ENCODE assay signal across 21 cellular contexts in the genomic region with DNA sequence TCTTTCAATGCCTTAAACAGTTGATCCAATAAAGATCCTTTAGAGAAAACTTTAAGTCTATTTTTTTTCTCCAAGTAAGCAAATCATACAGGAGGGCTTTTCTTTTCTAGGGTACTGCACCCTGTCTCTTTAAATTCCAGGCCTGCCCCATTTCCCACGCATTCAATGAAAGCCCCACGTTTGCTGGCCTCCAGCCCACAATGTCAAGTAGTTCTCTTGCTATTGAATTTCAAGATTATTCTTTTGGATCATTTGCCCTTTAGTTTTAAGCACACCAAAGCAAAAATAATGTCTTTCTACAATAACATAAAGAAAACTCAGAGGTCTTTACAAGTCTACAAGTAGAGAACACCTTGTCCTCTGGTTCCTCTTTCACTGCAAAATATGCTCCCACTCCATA. TPM values are rescaled to one million over a fixed set of nuclear protein-coding genes. Genes with fewer than 3 reads are reported as not detected.
DNase-seq lines count a peak whose midpoint lies in the region; ATAC-seq and TF ChIP-seq lines count a peak whose summit lies in the region.
"Had no signal": no experiment of that assay in that cellular context is flagged by ENCODE, and none has a peak within 500 bp of the region (broad histone marks: within the 10 kb centered on the region; RNA-seq: fewer than 3 reads in every experiment).

No MANE protein-coding gene starts in this region.

- no peak overlapping the region for H3K9ac ChIP-seq in Loucy (ENCODE audit: low read depth, low read length, poor library complexity, severe bottlenecking)

- H3K27me3 Mint-ChIP-seq in activated CD8-positive, alpha-beta T cell treated with anti-CD3 and anti-CD28 coated beads for 36 hours: no peaks in the 10 kb centered on the region
- H3K27me3 Mint-ChIP-seq in activated CD8-positive, alpha-beta T cell treated with anti-CD3 and anti-CD28 coated beads, Interleukin-2, amount 10 ng/mL, durations not matched to agents 7 days and 5 days (ENCODE audit: low read depth): no peaks in the 10 kb centered on the region
- H3K27me3 Mint-ChIP-seq: activated CD4-positive, alpha-beta memory T cell treated with anti-CD3 and anti-CD28 coated beads, Interleukin-2, amount 10 ng/mL, durations not matched to agents 7 days and 5 days; T-cell had no signal

- H3K9me3 Mint-ChIP-seq in activated CD8-positive, alpha-beta T cell treated with anti-CD3 and anti-CD28 coated beads for 36 hours: no peaks in the 10 kb centered on the region
- H3K9me3 Mint-ChIP-seq in activated CD8-positive, alpha-beta T cell treated with anti-CD3 and anti-CD28 coated beads, Interleukin-2, amount 10 ng/mL, durations not matched to agents 7 days and 5 days (ENCODE audit: insufficient read depth): no peaks in the 10 kb centered on the region
- H3K9me3 Mint-ChIP-seq: activated CD4-positive, alpha-beta memory T cell treated with anti-CD3 and anti-CD28 coated beads, Interleukin-2, amount 10 ng/mL, durations not matched to agents 7 days and 5 days; activated T-helper 2 cell treated with anti-CD3 and anti-CD28 coated beads, Interferon-gamma antibody, Interleukin-2, Interleukin-4, amounts not matched to agents 10 μg/mL and 5 μg/mL and 100 μg/mL, durations not matched to agents 14 hours and 24 hours and 36 hours; HFFc6; T-cell had no signal

- H3K4me3 Mint-ChIP-seq in activated CD8-positive, alpha-beta T cell treated with anti-CD3 and anti-CD28 coated beads for 36 hours: no peak overlapping the region
- H3K4me3 Mint-ChIP-seq in activated CD8-positive, alpha-beta T cell treated with anti-CD3 and anti-CD28 coated beads, Interleukin-2, amount 10 ng/mL, durations not matched to agents 7 days and 5 days: no peak overlapping the region
- H3K4me3 Mint-ChIP-seq: activated CD4-positive, alpha-beta memory T cell treated with anti-CD3 and anti-CD28 coated beads, Interleukin-2, amount 10 ng/mL, durations not matched to agents 7 days and 5 days; HFFc6 had no signal

- no peak for TF ChIP-seq CTCF in activated CD8-positive, alpha-beta T cell treated with anti-CD3 and anti-CD28 coated beads for 36 hours (IDR thresholded peaks at IDR 0.05)
- TF ChIP-seq CTCF in Loucy (conservative IDR thresholded peaks at IDR 0.05; ENCODE audit: low read length): no peak
- TF ChIP-seq CTCF in esophagus muscularis mucosa (IDR thresholded peaks at IDR 0.05): no peak
- no peak for TF ChIP-seq CTCF in sigmoid colon (IDR thresholded peaks at IDR 0.05)
- TF ChIP-seq CTCF in GM10248 (IDR thresholded peaks at IDR 0.05; ENCODE audit: control extremely low read depth, extremely low read depth, low read depth, missing control alignments): no peak

- H3K79me2 ChIP-seq in Loucy (ENCODE audit: insufficient read depth, low read length): peaks cover 98% of the 10 kb centered on the region

- peak overlapping the region; percentile 76 for H3K4me2 ChIP-seq in Loucy (ENCODE audit: low read depth, low read length, poor library complexity, severe bottlenecking)

- H3K36me3 ChIP-seq in Loucy (ENCODE audit: insufficient read depth, low read length) (no peaks in the 10 kb centered on the region), esophagus muscularis mucosa (no peaks in the 10 kb centered on the region), sigmoid colon (no peaks in the 10 kb centered on the region)

- WGBS in esophagus muscularis mucosa: 32% methylated on average over 2 of the region's 2 CpGs
- 34 to 41% methylated on average over 2 of the region's 2 CpGs for WGBS in sigmoid colon, 2 donors

- peaks cover 74% of the 10 kb centered on the region for H4K20me1 ChIP-seq in Loucy (ENCODE audit: insufficient read depth, low read length, poor library complexity, severe bottlenecking)

- H3K4me3 ChIP-seq in Loucy (ENCODE audit: low read length, poor library complexity, severe bottlenecking) (peak overlapping the region; percentile 26), esophagus muscularis mucosa (no peak overlapping the region), sigmoid colon (peak overlapping the region in 1 of 4 donors; percentile 2)

- peaks cover 75% of the 10 kb centered on the region for H3K4me1 Mint-ChIP-seq in activated CD8-positive, alpha-beta T cell treated with anti-CD3 and anti-CD28 coated beads for 36 hours (ENCODE audit: low read depth)
- H3K4me1 Mint-ChIP-seq in activated CD8-positive, alpha-beta T cell treated with anti-CD3 and anti-CD28 coated beads, Interleukin-2, amount 10 ng/mL, durations not matched to agents 7 days and 5 days (ENCODE audit: low read depth): peaks cover 71% of the 10 kb centered on the region

- H3F3A ChIP-seq in Loucy (ENCODE audit: low read depth): no peaks in the 10 kb centered on the region

- H3K27me3 ChIP-seq in Loucy (ENCODE audit: insufficient read depth, low read length, poor library complexity, severe bottlenecking) (no peaks in the 10 kb centered on the region), esophagus muscularis mucosa (no peaks in the 10 kb centered on the region), sigmoid colon (no peaks in the 10 kb centered on the region)

- POLR2A ChIA-PET in activated CD8-positive, alpha-beta T cell treated with anti-CD3 and anti-CD28 coated beads for 36 hours (lab: Charles Lee): no interaction called here
- POLR2A ChIA-PET in activated CD8-positive, alpha-beta T cell treated with anti-CD3 and anti-CD28 coated beads, Interleukin-2, amount 10 ng/mL, durations not matched to agents 7 days and 5 days (lab: Charles Lee): interaction anchor here (3.1 kb wide), 1 partner anchor 16 kb away, joined by 20 read pairs; the partner anchor contains the start of gene MLLT3
- POLR2A ChIA-PET in GM10248 (lab: Yijun Ruan, JAX): no interaction called here

- ATAC-seq in activated CD8-positive, alpha-beta T cell treated with anti-CD3 and anti-CD28 coated beads for 36 hours: no peak
- no peak for ATAC-seq in activated CD8-positive, alpha-beta T cell treated with anti-CD3 and anti-CD28 coated beads, Interleukin-2, amount 10 ng/mL, durations not matched to agents 7 days and 5 days
- ATAC-seq in GM21367 (IDR thresholded peaks at IDR 0.05; ENCODE audit: unreplicated experiment): no peak
- ATAC-seq: HepG2 had no signal

- peaks cover 92% of the 10 kb centered on the region for H3K4me1 ChIP-seq in Loucy (ENCODE audit: insufficient read depth, low read length, poor library complexity, severe bottlenecking)
- H3K4me1 ChIP-seq in esophagus muscularis mucosa: peaks cover 28 to 81% (median 70%) of the 10 kb centered on the region in 4 donors
- H3K4me1 ChIP-seq in sigmoid colon: peaks cover 0 to 95% (median 65%) of the 10 kb centered on the region in 4 donors

- H3K27ac ChIP-seq in esophagus muscularis mucosa (replicated peaks in 1 of 4): peak overlapping the region in 3 of 4 donors; percentile 0 to 39 (median 33)
- H3K27ac ChIP-seq in sigmoid colon: peak overlapping the region in 3 of 4 donors; percentile 61 to 76 (median 61)
- H3K27ac ChIP-seq: VCaP had no signal

- no peaks in the 10 kb centered on the region for H3K36me3 Mint-ChIP-seq in activated CD8-positive, alpha-beta T cell treated with anti-CD3 and anti-CD28 coated beads for 36 hours (ENCODE audit: low read depth)
- H3K36me3 Mint-ChIP-seq in activated CD8-positive, alpha-beta T cell treated with anti-CD3 and anti-CD28 coated beads, Interleukin-2, amount 10 ng/mL, durations not matched to agents 7 days and 5 days (ENCODE audit: low read depth): peaks cover 33% of the 10 kb centered on the region

- H3K27ac Mint-ChIP-seq in activated CD8-positive, alpha-beta T cell treated with anti-CD3 and anti-CD28 coated beads for 36 hours: no peak overlapping the region
- H3K27ac Mint-ChIP-seq in activated CD8-positive, alpha-beta T cell treated with anti-CD3 and anti-CD28 coated beads, Interleukin-2, amount 10 ng/mL, durations not matched to agents 7 days and 5 days: no peak overlapping the region
- H3K27ac Mint-ChIP-seq: activated CD4-positive, alpha-beta memory T cell treated with anti-CD3 and anti-CD28 coated beads, Interleukin-2, amount 10 ng/mL, durations not matched to agents 7 days and 5 days; activated T-helper 2 cell treated with anti-CD3 and anti-CD28 coated beads, Interferon-gamma antibody, Interleukin-2, Interleukin-4, amounts not matched to agents 10 μg/mL and 5 μg/mL and 100 μg/mL, durations not matched to agents 14 hours and 24 hours and 36 hours; HFFc6; T-cell had no signal

- TF ChIP-seq POLR2A in esophagus muscularis mucosa (IDR thresholded peaks at IDR 0.05; ENCODE audit: low read depth): no peak
- TF ChIP-seq POLR2A in sigmoid colon (IDR thresholded peaks at IDR 0.05): no peak

- TF ChIP-seq EP300 in esophagus muscularis mucosa (IDR thresholded peaks at IDR 0.05) (no peak), sigmoid colon (IDR thresholded peaks at IDR 0.05) (no peak)

- no peaks in the 10 kb centered on the region for H3K9me2 ChIP-seq in Loucy (replicated peaks; ENCODE audit: low read depth, low read length)

- H2AFZ ChIP-seq in Loucy (ENCODE audit: low read length): no peak overlapping the region

- intact Hi-C loops in activated CD8-positive, alpha-beta T cell treated with anti-CD3 and anti-CD28 coated beads for 36 hours (cut with micrococcal nuclease): no loop called here
- intact Hi-C loops in esophagus muscularis mucosa (cut with DNase I): no loop called here
- intact Hi-C loops in sigmoid colon (cut with DNase I): no loop called here

- H3K9me3 ChIP-seq in Loucy (ENCODE audit: insufficient read depth, low read depth, low read length) (no peaks in the 10 kb centered on the region), esophagus muscularis mucosa (no peaks in the 10 kb centered on the region), sigmoid colon (no peaks in the 10 kb centered on the region)

- DNase-seq in activated CD8-positive, alpha-beta T cell treated with anti-CD3 and anti-CD28 coated beads for 36 hours: peak; percentile 20
- no peak for DNase-seq in activated CD8-positive, alpha-beta T cell treated with anti-CD3 and anti-CD28 coated beads, Interleukin-2, amount 10 ng/mL, durations not matched to agents 7 days and 5 days
- DNase-seq in esophagus muscularis mucosa (ENCODE audit: extremely low spot score) (no peak), sigmoid colon (peak; percentile 65), GM10248 (ENCODE audit: extremely low spot score) (no peak)
- DNase-seq in activated CD4-positive, alpha-beta T cell treated with anti-CD3 and anti-CD28 coated beads for 1 hour: no peak
- DNase-seq: activated CD4-positive, alpha-beta memory T cell treated with anti-CD3 and anti-CD28 coated beads, Interleukin-2, amount 10 ng/mL, durations not matched to agents 7 days and 5 days; amniotic stem cell; cerebellar nuclear complex; HFFc6; midbrain; MM.1S; NCI-H1930; NCI-H82; RPMI8226 had no signal

- CTCF ChIA-PET in activated CD8-positive, alpha-beta T cell treated with anti-CD3 and anti-CD28 coated beads for 36 hours (lab: Charles Lee): interaction anchor here (0.8 to 1.0 kb wide), 2 partner anchors 10 to 504 kb away, joined by 3 read pairs; no protein-coding TSS in a partner anchor
- CTCF ChIA-PET in activated CD8-positive, alpha-beta T cell treated with anti-CD3 and anti-CD28 coated beads, Interleukin-2, amount 10 ng/mL, durations not matched to agents 7 days and 5 days (lab: Charles Lee): no interaction called here
- CTCF ChIA-PET in GM10248 (lab: Yijun Ruan, JAX): interaction anchor here (1.8 to 2.5 kb wide), 2 partner anchors 12 to 18 kb away, joined by 8 to 12 read pairs; no protein-coding TSS in a partner anchor

RNA-seq across cellular contexts. Expression of gene MLLT3, which starts 15.7 kb away (rescaled TPM):
- total RNA-seq in activated CD8-positive, alpha-beta T cell treated with anti-CD3 and anti-CD28 coated beads for 36 hours: 10 to 100 TPM; 59.1 to 60.8 TPM
- 100 to 1,000 TPM; 112 to 114 TPM for total RNA-seq in activated CD8-positive, alpha-beta T cell treated with anti-CD3 and anti-CD28 coated beads, Interleukin-2, amount 10 ng/mL, durations not matched to agents 7 days and 5 days
- total RNA-seq in esophagus muscularis mucosa (10 to 100 TPM; 14.1 to 30.7 (median 18.0) TPM), sigmoid colon (10 to 100 TPM; 19.0 to 27.1 (median 24.2) TPM)
- 100 to 1,000 TPM in 2 of 3 donors, 10 to 100 TPM in 1; 24.6 to 132 (median 111) TPM for polyA plus RNA-seq in sigmoid colon

Comparison
In these comparisons a context has a peak if more than half of its experiments do, and no peak if none do; other contexts are left out.
1. DNase-seq: peak in activated CD8-positive, alpha-beta T cell treated with anti-CD3 and anti-CD28 coated beads for 36 hours (single experiment) and sigmoid colon (single experiment); none in activated CD8-positive, alpha-beta T cell treated with anti-CD3 and anti-CD28 coated beads, Interleukin-2, amount 10 ng/mL, durations not matched to agents 7 days and 5 days (single experiment), esophagus muscularis mucosa (single experiment), activated CD4-positive, alpha-beta T cell treated with anti-CD3 and anti-CD28 coated beads for 1 hour (single experiment) and GM10248 (single experiment).